ENCODE assay signal across 27 cellular contexts in genomic region chr10:8719971-8720370, GRCh38.
A peak's percentile ranks its signal among the peaks of the same experiment; 100 is the strongest.
DNase-seq lines count a peak whose midpoint lies in the region; ATAC-seq, FAIRE-seq and TF ChIP-seq lines count a peak whose summit lies in the region.
"Had no signal": no experiment of that assay in that cellular context is flagged by ENCODE, and none has a peak within 500 bp of the region (broad histone marks: within the 10 kb centered on the region; RNA-seq: fewer than 3 reads in every experiment).

No MANE protein-coding gene starts in this region.

- H2BK120ac ChIP-seq in H1 (replicated peaks; ENCODE audit: low read depth, low read length), result no peak overlapping the region

- TF ChIP-seq RAD21 in H1 (IDR thresholded peaks at IDR 0.05 in 1 of 2, conservative IDR thresholded peaks at IDR 0.05 in 1 of 2; ENCODE audit: low read depth in 2 of 2, low read length in 2 of 2), result no peak

- no peak overlapping the region for H2BK15ac ChIP-seq in H1 (ENCODE audit: low read length)

- peak overlapping the region; percentile 35; the same call in 1 of the 2 replicates for H2BK12ac ChIP-seq in H1 (ENCODE audit: low read depth, low read length)

- H3K4me1 ChIP-seq in H1 (replicated peaks in 1 of 4; ENCODE audit: control insufficient read depth in 3 of 4, insufficient read depth in 4 of 4, low read length in 3 of 4) (peaks cover 0 to 5% (median 0%) of the 10 kb centered on the region in 4 experiments; a peak in 2 of 7 replicates), neural progenitor cell (no peaks in the 10 kb centered on the region), suprapubic skin (no peaks in the 10 kb centered on the region)
- H3K4me1 ChIP-seq: BE2C, BLaER1 had no signal

- no peaks in the 10 kb centered on the region for H3K79me2 ChIP-seq in H1 (ENCODE audit: control insufficient read depth in 1 of 2, insufficient read depth in 2 of 2, low read length in 2 of 2)
- no peaks in the 10 kb centered on the region for H3K79me2 ChIP-seq in neural progenitor cell (ENCODE audit: low read depth)

- H4K8ac ChIP-seq in H1 (ENCODE audit: extremely low read depth, insufficient read depth, low read length), result no peak overlapping the region; the same call in 1 of the 2 replicates

- H3K4me1 Mint-ChIP-seq in WTC11 (peaks cover 2% of the 10 kb centered on the region; the same call in 1 of the 2 replicates), neural progenitor cell (no peaks in the 10 kb centered on the region)
- no peaks in the 10 kb centered on the region for H3K4me1 Mint-ChIP-seq in stimulated activated memory B cell treated with anti-CD40 and anti-IgM and Interleukin-4, amounts not matched to agents 10 μg/mL and 1 μg/mL and 100 μg/mL, for 72 hours
- H3K4me1 Mint-ChIP-seq: CD14-positive monocyte; CD4-positive, alpha-beta memory T cell; CD4-positive, CD25-positive, alpha-beta regulatory T cell; CD8-positive, alpha-beta memory T cell had no signal

- H3K9me3 Mint-ChIP-seq in WTC11 (peaks cover 15% of the 10 kb centered on the region), neural progenitor cell (peaks cover 16% of the 10 kb centered on the region)
- peaks cover 21% of the 10 kb centered on the region for H3K9me3 Mint-ChIP-seq in stimulated activated memory B cell treated with anti-CD40 and anti-IgM and Interleukin-4, amounts not matched to agents 10 μg/mL and 1 μg/mL and 100 μg/mL, for 72 hours

- H3K4me2 ChIP-seq in H1 (ENCODE audit: insufficient read depth in 1 of 2, low read depth in 2 of 2, low read length in 2 of 2) (no peak overlapping the region), neural progenitor cell (no peak overlapping the region)
- H3K4me2 ChIP-seq: BLaER1 had no signal

- CTCF ChIA-PET in WTC11 (lab: Charles Lee) (interaction anchor here (1.0 kb wide), 1 partner anchor 206 kb away, joined by 4 read pairs; no protein-coding TSS in a partner anchor), H1 (lab: Charles Lee; ENCODE audit: partially characterized antibody) (interaction anchor here (0.6 kb wide), 1 partner anchor 41 kb away, joined by 3 read pairs; no protein-coding TSS in a partner anchor)

- TF ChIP-seq CTCF in WTC11 (IDR thresholded peaks at IDR 0.05), result no peak
- no peak for TF ChIP-seq CTCF in H1 (IDR thresholded peaks at IDR 0.05; ENCODE audit: control extremely low read depth in 1 of 3, insufficient read depth in 1 of 3, low read depth in 1 of 3, low read length in 3 of 3)
- TF ChIP-seq CTCF in neural progenitor cell (IDR thresholded peaks at IDR 0.05), result no peak
- no peak for TF ChIP-seq CTCF in suprapubic skin (IDR thresholded peaks at IDR 0.05)

- peak; percentile 22 for DNase-seq in WTC11 (ENCODE audit: low spot score)
- no peak for DNase-seq in H1 (ENCODE audit: low read depth in 1 of 2, low spot score in 2 of 2)
- DNase-seq in neural progenitor cell (ENCODE audit: low spot score), result peak; percentile 10
- no peak for DNase-seq in suprapubic skin (ENCODE audit: low spot score in 2 of 2)
- no peak for DNase-seq in HUDEP-2 (lab: John Stamatoyannopoulos, UW; ENCODE audit: unreplicated experiment in 76 of 76)
- DNase-seq: 8988T; ACHN; BE2C; C1 segment of cervical spinal cord; CD4-positive, alpha-beta memory T cell; CD4-positive, CD25-positive, alpha-beta regulatory T cell; CD8-positive, alpha-beta memory T cell; COR-L47; DMS 273 treated with DMSO at 0.1 percent for 48 hours; DMS153; DMS53; DMS79; DND-41; EL; GDM1 had no signal

- H3K23me2 ChIP-seq in H1 (ENCODE audit: low read depth, low read length), result no peaks in the 10 kb centered on the region

- H3K79me1 ChIP-seq in H1 (ENCODE audit: low read depth, low read length), result no peaks in the 10 kb centered on the region

- H3K36me3 Mint-ChIP-seq in WTC11, result 0 out of 2 replicates have a peak, but pooled peaks cover 3% of the 10 kb centered on the region
- no peaks in the 10 kb centered on the region for H3K36me3 Mint-ChIP-seq in neural progenitor cell
- H3K36me3 Mint-ChIP-seq in stimulated activated memory B cell treated with anti-CD40 and anti-IgM and Interleukin-4, amounts not matched to agents 10 μg/mL and 1 μg/mL and 100 μg/mL, for 72 hours, result no peaks in the 10 kb centered on the region
- H3K36me3 Mint-ChIP-seq: CD14-positive monocyte; CD4-positive, CD25-positive, alpha-beta regulatory T cell had no signal

- no peak overlapping the region for H3K23ac ChIP-seq in H1 (ENCODE audit: insufficient read length)

- H4K20me1 ChIP-seq in H1 (replicated peaks in 1 of 2; ENCODE audit: control insufficient read depth in 1 of 2, insufficient read depth in 2 of 2, low read length in 2 of 2) (no peaks in the 10 kb centered on the region), neural progenitor cell (ENCODE audit: low read depth) (no peaks in the 10 kb centered on the region)
- H4K20me1 ChIP-seq: BLaER1 had no signal

- H3K27ac Mint-ChIP-seq in WTC11, result no peak overlapping the region
- H3K27ac Mint-ChIP-seq in neural progenitor cell, result no peak overlapping the region
- no peak overlapping the region for H3K27ac Mint-ChIP-seq in stimulated activated memory B cell treated with anti-CD40 and anti-IgM and Interleukin-4, amounts not matched to agents 10 μg/mL and 1 μg/mL and 100 μg/mL, for 72 hours
- H3K27ac Mint-ChIP-seq: CD14-positive monocyte; CD4-positive, alpha-beta memory T cell; CD4-positive, CD25-positive, alpha-beta regulatory T cell; CD8-positive, alpha-beta memory T cell had no signal

- H2AK5ac ChIP-seq in H1 (ENCODE audit: low read depth, low read length), result no peak overlapping the region

- TF ChIP-seq POLR2A in H1 (IDR thresholded peaks at IDR 0.05; ENCODE audit: control extremely low read depth in 1 of 2, low read depth in 2 of 2, low read length in 2 of 2), result no peak
- no peak for TF ChIP-seq POLR2A in suprapubic skin (IDR thresholded peaks at IDR 0.05)

- no peak overlapping the region for H3K4ac ChIP-seq in H1 (replicated peaks; ENCODE audit: insufficient read length, low read depth, low read length)

- H3K9ac ChIP-seq in H1 (replicated peaks in 1 of 4; ENCODE audit: extremely low read depth in 1 of 4, low read depth in 3 of 4, low read length in 3 of 4) (no peak overlapping the region), neural progenitor cell (no peak overlapping the region)
- H3K9ac ChIP-seq: BLaER1 had no signal

- H3K27ac ChIP-seq in H1 (ENCODE audit: low read depth, low read length) (no peak overlapping the region), neural progenitor cell (no peak overlapping the region), suprapubic skin (no peak overlapping the region)
- H3K27ac ChIP-seq: BLaER1 had no signal

- no peak overlapping the region for H3K4me3 Mint-ChIP-seq in WTC11
- no peak overlapping the region for H3K4me3 Mint-ChIP-seq in neural progenitor cell
- H3K4me3 Mint-ChIP-seq in stimulated activated memory B cell treated with anti-CD40 and anti-IgM and Interleukin-4, amounts not matched to agents 10 μg/mL and 1 μg/mL and 100 μg/mL, for 72 hours, result no peak overlapping the region
- H3K4me3 Mint-ChIP-seq: CD14-positive monocyte; CD4-positive, alpha-beta memory T cell; CD4-positive, CD25-positive, alpha-beta regulatory T cell; CD8-positive, alpha-beta memory T cell had no signal

- no peak overlapping the region for H3K56ac ChIP-seq in H1 (replicated peaks; ENCODE audit: insufficient read length, low read depth, low read length)

- no peak overlapping the region for H3K14ac ChIP-seq in H1 (ENCODE audit: insufficient read length)

- H4K91ac ChIP-seq in H1 (replicated peaks; ENCODE audit: insufficient read length, low read length), result peak overlapping the region; percentile 33

- peak; percentile 26; the same call in 1 of the 2 replicates for ATAC-seq in WTC11
- ATAC-seq in stimulated activated memory B cell treated with anti-CD40 and anti-IgM and Interleukin-4, amounts not matched to agents 10 μg/mL and 1 μg/mL and 100 μg/mL, for 72 hours, result no peak
- ATAC-seq: GM12878 had no signal

- FAIRE-seq in H1 (lab: Jason Lieb, UNC), result no peak
- FAIRE-seq: A204.1, GM12878, GM12892, GM18507 had no signal

- TF ChIP-seq EP300 in H1 (IDR thresholded peaks at IDR 0.05; ENCODE audit: borderline replicate concordance in 1 of 2, low read depth in 2 of 2, low read length in 2 of 2) (no peak), suprapubic skin (IDR thresholded peaks at IDR 0.05) (no peak)

- no peaks in the 10 kb centered on the region for H3K27me3 ChIP-seq in H1 (replicated peaks in 1 of 4; ENCODE audit: control insufficient read depth in 3 of 4, extremely low read depth in 1 of 4, insufficient read depth in 3 of 4, low read length in 3 of 4)
- no peaks in the 10 kb centered on the region for H3K27me3 ChIP-seq in neural progenitor cell
- no peaks in the 10 kb centered on the region for H3K27me3 ChIP-seq in suprapubic skin
- H3K27me3 ChIP-seq: BE2C, BLaER1 had no signal

- H3F3A ChIP-seq in neural progenitor cell (ENCODE audit: low read depth), result no peaks in the 10 kb centered on the region

- H3K4me3 ChIP-seq in H1 (ENCODE audit: extremely low read depth in 1 of 4, insufficient read depth in 2 of 4, low read depth in 3 of 4, low read length in 4 of 4), result no peak overlapping the region
- H3K4me3 ChIP-seq in neural progenitor cell, result no peak overlapping the region
- no peak overlapping the region for H3K4me3 ChIP-seq in suprapubic skin
- H3K4me3 ChIP-seq: BLaER1, GM12878 had no signal

- H2BK20ac ChIP-seq in H1 (ENCODE audit: low read length), result no peak overlapping the region

- H2AFZ ChIP-seq in H1 (ENCODE audit: low read length), result no peak overlapping the region
- H2AFZ ChIP-seq in neural progenitor cell (replicated peaks), result no peak overlapping the region

- H3K36me3 ChIP-seq in H1 (ENCODE audit: control insufficient read depth in 2 of 4, insufficient read depth in 4 of 4, low read length in 3 of 4) (no peaks in the 10 kb centered on the region), neural progenitor cell (no peaks in the 10 kb centered on the region), suprapubic skin (no peaks in the 10 kb centered on the region)
- H3K36me3 ChIP-seq: BE2C, BLaER1 had no signal

- H4K5ac ChIP-seq in H1 (ENCODE audit: insufficient read length, low read depth, low read length), result no peak overlapping the region

- POLR2A ChIA-PET in WTC11 (lab: Charles Lee), result no interaction called here
- POLR2A ChIA-PET in H1 (lab: Charles Lee; ENCODE audit: partially characterized antibody), result no interaction called here

- H3K9me3 ChIP-seq in H1 (ENCODE audit: insufficient read depth in 2 of 2, low read depth in 1 of 2, low read length in 1 of 2) (no peaks in the 10 kb centered on the region), neural progenitor cell (ENCODE audit: low read depth) (no peaks in the 10 kb centered on the region), suprapubic skin (peaks cover 14% of the 10 kb centered on the region)

- H3K27me3 Mint-ChIP-seq in WTC11 (ENCODE audit: low read depth) (no peaks in the 10 kb centered on the region), neural progenitor cell (ENCODE audit: insufficient read depth, low read depth) (peaks cover 5% of the 10 kb centered on the region)
- H3K27me3 Mint-ChIP-seq in stimulated activated memory B cell treated with anti-CD40 and anti-IgM and Interleukin-4, amounts not matched to agents 10 μg/mL and 1 μg/mL and 100 μg/mL, for 72 hours, result no peaks in the 10 kb centered on the region

- no peak overlapping the region for H3K18ac ChIP-seq in H1 (ENCODE audit: extremely low read depth, low read length)

- H2BK5ac ChIP-seq in H1 (ENCODE audit: low read depth, low read length), result no peak overlapping the region

- 83% methylated on average over 4 of the region's 4 CpGs; no CpG with 5 or more reads in 1 of the 2 experiments for WGBS in H1 (ENCODE audit: extremely low coverage in 1 of 2, insufficient coverage in 1 of 2, insufficient read length in 1 of 2, insufficient replicate concordance in 2 of 2, low coverage in 1 of 2, low lambda C conversion rate in 2 of 2, missing lambda C conversion rate in 1 of 2), 2 experiments
- WGBS in suprapubic skin, result 97% methylated on average over 4 of the region's 4 CpGs

Comparison
In these comparisons a context has a peak if more than half of its experiments do, and no peak if none do; other contexts are left out.
1. DNase-seq: peak in WTC11 (single experiment) and neural progenitor cell (single experiment); none in H1 (0 of 2), suprapubic skin (0 of 2) and HUDEP-2 (0 of 76).